In genomic region chr3:134476977-134477376, GRCh38 we compare ENCODE assay signal across 17 cellular contexts. TPM values are rescaled to one million over a fixed set of nuclear protein-coding genes. Genes with fewer than 3 reads are reported as not detected.
A peak's percentile ranks its signal among the peaks of the same experiment; 100 is the strongest.
DNase-seq lines count a peak whose midpoint lies in the region; ATAC-seq, FAIRE-seq and TF ChIP-seq lines count a peak whose summit lies in the region.
"Had no signal": no experiment of that assay in that cellular context is flagged by ENCODE, and none has a peak within 500 bp of the region (broad histone marks: within the 10 kb centered on the region; RNA-seq: fewer than 3 reads in every experiment).

No MANE protein-coding gene starts in this region.

- H3K9me3 ChIP-seq in astrocyte (ENCODE audit: insufficient read depth, low read depth, low read length) (no peaks in the 10 kb centered on the region), heart left ventricle (no peaks in the 10 kb centered on the region), osteoblast (ENCODE audit: low read depth, low read length) (no peaks in the 10 kb centered on the region)
- H3K9me3 ChIP-seq: ascending aorta, mucosa of descending colon had no signal

- TF ChIP-seq POLR2A in heart left ventricle (IDR thresholded peaks at IDR 0.05), result no peak

- H3K4me3 Mint-ChIP-seq in astrocyte (ENCODE audit: unreplicated experiment), result no peak overlapping the region
- no peak overlapping the region for H3K4me3 Mint-ChIP-seq in activated T-helper 1 cell treated with anti-CD3 and anti-CD28 coated beads, Interleukin-12 subunit alpha, Interleukin-12 subunit beta, Interleukin-2, Interleukin-4 antibody, amounts not matched to agents 30 ng/mL and 10 ng/mL and 1 ng/mL, durations not matched to agents 14 hours and 24 hours and 36 hours
- H3K4me3 Mint-ChIP-seq: activated CD4-positive, alpha-beta memory T cell treated with anti-CD3 and anti-CD28 coated beads, Interleukin-2, amount 10 ng/mL, durations not matched to agents 7 days and 5 days had no signal

- H3K4me3 ChIP-seq in astrocyte (ENCODE audit: insufficient read depth, low read depth, low read length), result no peak overlapping the region
- no peak overlapping the region for H3K4me3 ChIP-seq in heart left ventricle
- no peak overlapping the region for H3K4me3 ChIP-seq in osteoblast (ENCODE audit: insufficient read depth, low read length)
- H3K4me3 ChIP-seq: ascending aorta, mucosa of descending colon had no signal

- peaks cover 29% of the 10 kb centered on the region for H3K36me3 ChIP-seq in astrocyte (ENCODE audit: insufficient read depth, low read length)
- peaks cover 0 to 61% (median 47%) of the 10 kb centered on the region in 9 donors for H3K36me3 ChIP-seq in heart left ventricle
- peaks cover 51% of the 10 kb centered on the region for H3K36me3 ChIP-seq in osteoblast (ENCODE audit: insufficient read depth, low read length)

- H3K4me1 Mint-ChIP-seq in astrocyte (ENCODE audit: low read depth, unreplicated experiment), result peaks cover 36% of the 10 kb centered on the region
- no peaks in the 10 kb centered on the region for H3K4me1 Mint-ChIP-seq in activated T-helper 1 cell treated with anti-CD3 and anti-CD28 coated beads, Interleukin-12 subunit alpha, Interleukin-12 subunit beta, Interleukin-2, Interleukin-4 antibody, amounts not matched to agents 30 ng/mL and 10 ng/mL and 1 ng/mL, durations not matched to agents 14 hours and 24 hours and 36 hours (ENCODE audit: low read depth)

- TF ChIP-seq CTCF in astrocyte (IDR thresholded peaks at IDR 0.05; ENCODE audit: insufficient read depth, low read depth, low read length) (no peak), heart left ventricle (IDR thresholded peaks at IDR 0.05) (no peak), osteoblast (IDR thresholded peaks at IDR 0.05; ENCODE audit: extremely low read depth, low read depth, low read length) (no peak)

- H3K4me1 ChIP-seq in astrocyte (ENCODE audit: insufficient read depth, low read length) (peaks cover 22% of the 10 kb centered on the region), heart left ventricle (peaks cover 0 to 36% (median 9%) of the 10 kb centered on the region in 12 donors), osteoblast (ENCODE audit: insufficient read depth, low read length) (peaks cover 17% of the 10 kb centered on the region)

- intact Hi-C loops in heart left ventricle (cut with DNase I), result loop anchor here in 7 of 10 donors (2.0 to 10.0 kb wide), 5 partner anchors 100 to 265 kb away; no protein-coding TSS in a partner anchor
- intact Hi-C loops in activated T-helper 1 cell treated with anti-CD3 and anti-CD28 coated beads, Interleukin-12 subunit alpha, Interleukin-12 subunit beta, Interleukin-2, Interleukin-4 antibody, amounts not matched to agents 30 ng/mL and 10 ng/mL and 1 ng/mL, durations not matched to agents 14 hours and 24 hours and 36 hours (cut with micrococcal nuclease), result loop anchor here (10.0 kb wide), 1 partner anchor 542 kb away; no protein-coding TSS in a partner anchor

- peaks cover 6% of the 10 kb centered on the region for H3K36me3 Mint-ChIP-seq in astrocyte (ENCODE audit: low read depth, unreplicated experiment)
- H3K36me3 Mint-ChIP-seq in activated T-helper 1 cell treated with anti-CD3 and anti-CD28 coated beads, Interleukin-12 subunit alpha, Interleukin-12 subunit beta, Interleukin-2, Interleukin-4 antibody, amounts not matched to agents 30 ng/mL and 10 ng/mL and 1 ng/mL, durations not matched to agents 14 hours and 24 hours and 36 hours (ENCODE audit: low read depth), result peaks cover 22% of the 10 kb centered on the region

- H3K9ac ChIP-seq in astrocyte (ENCODE audit: low read length), result peak overlapping the region; percentile 35

- H2AFZ ChIP-seq in astrocyte (ENCODE audit: low read depth, low read length) (no peak overlapping the region), osteoblast (ENCODE audit: low read length) (no peak overlapping the region)

- H3K27me3 ChIP-seq in astrocyte (ENCODE audit: insufficient read depth, low read length), result no peaks in the 10 kb centered on the region
- H3K27me3 ChIP-seq in heart left ventricle, result no peaks in the 10 kb centered on the region
- H3K27me3 ChIP-seq in osteoblast (ENCODE audit: insufficient read depth, low read length), result no peaks in the 10 kb centered on the region
- H3K27me3 ChIP-seq: ascending aorta had no signal

- peak overlapping the region; percentile 45 for H3K27ac ChIP-seq in astrocyte (ENCODE audit: low read depth, low read length)
- peak overlapping the region; percentile 21 to 73 (median 57) for H3K27ac ChIP-seq in heart left ventricle
- peak overlapping the region; percentile 63 for H3K27ac ChIP-seq in osteoblast (ENCODE audit: low read depth, low read length)
- H3K27ac ChIP-seq: ascending aorta, HL-60 had no signal

- ATAC-seq in heart left ventricle (peak; percentile 85 to 93 (median 86)), GM21390 (IDR thresholded peaks at IDR 0.05; ENCODE audit: unreplicated experiment) (no peak), left lobe of liver (no peak)
- ATAC-seq: mucosa of descending colon had no signal

- DNase-seq in AG20443 (ENCODE audit: low spot score) (peak; percentile 57), astrocyte (ENCODE audit: low read depth) (peak; percentile 52), heart left ventricle (peak in 4 of 5 donors; percentile 67 to 78 (median 73)), osteoblast (ENCODE audit: insufficient read length, low spot score, missing footprints) (no peak), left lobe of liver (ENCODE audit: low spot score) (no peak), UCSD-AML1 (lab: John Stamatoyannopoulos, UW; ENCODE audit: unreplicated experiment) (no peak)
- DNase-seq in activated T-helper 1 cell treated with anti-CD3 and anti-CD28 coated beads, Interleukin-12 subunit alpha, Interleukin-12 subunit beta, Interleukin-2, Interleukin-4 antibody, amounts not matched to agents 30 ng/mL and 10 ng/mL and 1 ng/mL, durations not matched to agents 14 hours and 24 hours and 36 hours (ENCODE audit: low spot score), result no peak
- DNase-seq: ACHN; activated CD4-positive, alpha-beta memory T cell treated with anti-CD3 and anti-CD28 coated beads, Interleukin-2, amount 10 ng/mL, durations not matched to agents 7 days and 5 days; KBM-7; mucosa of descending colon; NCI-H1436; NCI-H510A; substantia nigra had no signal

- H3K9me3 Mint-ChIP-seq in astrocyte (ENCODE audit: unreplicated experiment), result no peaks in the 10 kb centered on the region
- H3K9me3 Mint-ChIP-seq in activated T-helper 1 cell treated with anti-CD3 and anti-CD28 coated beads, Interleukin-12 subunit alpha, Interleukin-12 subunit beta, Interleukin-2, Interleukin-4 antibody, amounts not matched to agents 30 ng/mL and 10 ng/mL and 1 ng/mL, durations not matched to agents 14 hours and 24 hours and 36 hours, result no peaks in the 10 kb centered on the region
- H3K9me3 Mint-ChIP-seq: activated CD4-positive, alpha-beta memory T cell treated with anti-CD3 and anti-CD28 coated beads, Interleukin-2, amount 10 ng/mL, durations not matched to agents 7 days and 5 days had no signal

- H3K79me2 ChIP-seq in astrocyte (ENCODE audit: insufficient read depth, low read length) (peaks cover 16% of the 10 kb centered on the region), osteoblast (ENCODE audit: insufficient read depth, low read length) (peaks cover 15% of the 10 kb centered on the region)

- H3K27me3 Mint-ChIP-seq in astrocyte (ENCODE audit: low read depth, unreplicated experiment), result no peaks in the 10 kb centered on the region
- no peaks in the 10 kb centered on the region for H3K27me3 Mint-ChIP-seq in activated T-helper 1 cell treated with anti-CD3 and anti-CD28 coated beads, Interleukin-12 subunit alpha, Interleukin-12 subunit beta, Interleukin-2, Interleukin-4 antibody, amounts not matched to agents 30 ng/mL and 10 ng/mL and 1 ng/mL, durations not matched to agents 14 hours and 24 hours and 36 hours (ENCODE audit: insufficient read depth)
- H3K27me3 Mint-ChIP-seq: activated CD4-positive, alpha-beta memory T cell treated with anti-CD3 and anti-CD28 coated beads, Interleukin-2, amount 10 ng/mL, durations not matched to agents 7 days and 5 days had no signal

- no peaks in the 10 kb centered on the region for H4K20me1 ChIP-seq in astrocyte (ENCODE audit: insufficient read depth, low read length)
- H4K20me1 ChIP-seq in osteoblast (ENCODE audit: insufficient read depth, low read length), result no peaks in the 10 kb centered on the region

- WGBS in heart left ventricle, 4 donors, result 34 to 57% (median 47%) methylated on average over 5 of the region's 5 CpGs

- H3K4me2 ChIP-seq in astrocyte (ENCODE audit: low read length) (no peak overlapping the region), osteoblast (ENCODE audit: insufficient read depth, low read length) (no peak overlapping the region)

- FAIRE-seq in astrocyte (lab: Jason Lieb, UNC), result no peak

- H3K27ac Mint-ChIP-seq in astrocyte (ENCODE audit: unreplicated experiment), result peak overlapping the region; percentile 75
- no peak overlapping the region for H3K27ac Mint-ChIP-seq in activated T-helper 1 cell treated with anti-CD3 and anti-CD28 coated beads, Interleukin-12 subunit alpha, Interleukin-12 subunit beta, Interleukin-2, Interleukin-4 antibody, amounts not matched to agents 30 ng/mL and 10 ng/mL and 1 ng/mL, durations not matched to agents 14 hours and 24 hours and 36 hours
- H3K27ac Mint-ChIP-seq: activated CD4-positive, alpha-beta memory T cell treated with anti-CD3 and anti-CD28 coated beads, Interleukin-2, amount 10 ng/mL, durations not matched to agents 7 days and 5 days had no signal

RNA-seq across cellular contexts. Expression of gene ANAPC13, which starts 8.8 kb away (rescaled TPM):
- total RNA-seq in astrocyte (52.5 and 61.0 TPM in 2 replicates), heart left ventricle (100 to 1,000 TPM in 1 of 9 donors, 10 to 100 TPM in 8; 53.4 to 109 (median 81.3) TPM), osteoblast (68.4 and 77.5 TPM in 2 replicates), left lobe of liver (25.4 TPM)
- polyA plus RNA-seq in heart left ventricle, result 10 to 100 TPM; 49.0 to 93.5 TPM
- total RNA-seq in activated T-helper 1 cell treated with anti-CD3 and anti-CD28 coated beads, Interleukin-12 subunit alpha, Interleukin-12 subunit beta, Interleukin-2, Interleukin-4 antibody, amounts not matched to agents 30 ng/mL and 10 ng/mL and 1 ng/mL, durations not matched to agents 14 hours and 24 hours and 36 hours, result 25.2 and 26.8 TPM in 2 replicates

RNA-seq across cellular contexts. Expression of gene CEP63, which starts 8.9 kb away (rescaled TPM):
- total RNA-seq in astrocyte (20.2 and 21.3 TPM in 2 replicates), heart left ventricle (10 to 100 TPM; 19.1 to 35.3 (median 30.3) TPM), osteoblast (15.9 and 42.4 TPM in 2 replicates), left lobe of liver (9.6 TPM)
- 10 to 100 TPM; 27.0 to 27.2 TPM for polyA plus RNA-seq in heart left ventricle
- 20.0 and 22.2 TPM in 2 replicates for total RNA-seq in activated T-helper 1 cell treated with anti-CD3 and anti-CD28 coated beads, Interleukin-12 subunit alpha, Interleukin-12 subunit beta, Interleukin-2, Interleukin-4 antibody, amounts not matched to agents 30 ng/mL and 10 ng/mL and 1 ng/mL, durations not matched to agents 14 hours and 24 hours and 36 hours

Comparison
In these comparisons a context has a peak if more than half of its experiments do, and no peak if none do; other contexts are left out.
1. DNase-seq: peak in AG20443 (single experiment), astrocyte (single experiment) and heart left ventricle (4 of 5); none in osteoblast (single experiment), left lobe of liver (single experiment), activated T-helper 1 cell treated with anti-CD3 and anti-CD28 coated beads, Interleukin-12 subunit alpha, Interleukin-12 subunit beta, Interleukin-2, Interleukin-4 antibody, amounts not matched to agents 30 ng/mL and 10 ng/mL and 1 ng/mL, durations not matched to agents 14 hours and 24 hours and 36 hours (single experiment) and UCSD-AML1 (single experiment).
2. ATAC-seq: peak in heart left ventricle (4 of 4); none in GM21390 (single experiment) and left lobe of liver (single experiment).
3. Peak in every context shown above with its lines, with median percentiles within 50 percentile points of each other: H3K27ac ChIP-seq.